12 cellular contexts compared by ENCODE assay signal in the genomic region with DNA sequence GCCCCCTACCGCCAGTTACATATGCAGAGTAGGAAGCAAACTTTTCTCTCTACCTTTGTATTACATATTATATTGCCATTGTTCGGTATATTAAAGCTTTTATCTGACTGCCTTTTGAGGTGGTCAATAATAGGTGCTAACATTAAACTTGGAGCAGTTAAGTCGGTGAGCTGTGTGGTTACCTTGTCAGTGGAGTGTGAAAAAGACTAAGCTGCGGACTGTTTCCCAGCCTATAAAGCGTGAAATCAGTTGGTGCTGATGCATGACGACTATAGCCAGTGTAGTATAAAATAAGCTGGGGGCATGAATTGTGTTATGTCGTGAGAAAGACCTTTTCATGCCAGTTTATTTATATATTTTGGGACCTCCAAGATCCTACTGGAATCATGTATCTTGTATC. TPM values are rescaled to one million over a fixed set of nuclear protein-coding genes. Genes with fewer than 3 reads are reported as not detected.
A peak's percentile ranks its signal among the peaks of the same experiment; 100 is the strongest.
DNase-seq lines count a peak whose midpoint lies in the region; ATAC-seq and TF ChIP-seq lines count a peak whose summit lies in the region.
"Had no signal": no experiment of that assay in that cellular context is flagged by ENCODE, and none has a peak within 500 bp of the region (broad histone marks: within the 10 kb centered on the region; RNA-seq: fewer than 3 reads in every experiment).

No MANE protein-coding gene starts in this region.

- peaks cover 17% of the 10 kb centered on the region for H3K36me3 ChIP-seq in HAP-1 (replicated peaks)
- H3K36me3 ChIP-seq in BE2C, result no peaks in the 10 kb centered on the region

- H3K27me3 ChIP-seq in HAP-1 (ENCODE audit: low read depth) (no peaks in the 10 kb centered on the region), BE2C (no peaks in the 10 kb centered on the region)
- H3K27me3 ChIP-seq: ascending aorta, suprapubic skin had no signal

- ATAC-seq in GM18868 (IDR thresholded peaks at IDR 0.05; ENCODE audit: unreplicated experiment) (peak; percentile 70), GM21786 (IDR thresholded peaks at IDR 0.05; ENCODE audit: unreplicated experiment) (peak; percentile 45)

- in situ Hi-C loops in HAP-1 (cut with MboI; ENCODE audit: low sequenced_read_pairs), result no loop called here

- H3K9me3 ChIP-seq in HAP-1 (no peaks in the 10 kb centered on the region), BE2C (no peaks in the 10 kb centered on the region)
- H3K9me3 ChIP-seq: ascending aorta, suprapubic skin had no signal

- TF ChIP-seq CTCF in BE2C (IDR thresholded peaks at IDR 0.05; ENCODE audit: low read depth, low read length), result no peak

- H3K4me3 ChIP-seq in HAP-1, result no peak overlapping the region
- no peak overlapping the region for H3K4me3 ChIP-seq in BE2C (ENCODE audit: low read depth, low read length)
- H3K4me3 ChIP-seq: ascending aorta, suprapubic skin had no signal

- H3K4me1 ChIP-seq in HAP-1 (peaks cover 6% of the 10 kb centered on the region), BE2C (no peaks in the 10 kb centered on the region)

- DNase-seq in HK-2 (ENCODE audit: unreplicated experiment) (peak; percentile 15), left kidney (ENCODE audit: low read depth, low spot score) (peak; percentile 66), DMS79 treated with DMSO at 0.1 percent for 48 hours (lab: John Stamatoyannopoulos, UW) (no peak), HAP-1 (ENCODE audit: low spot score in 2 of 2) (no peak), BE2C (no peak)
- no peak for DNase-seq in central memory CD4-positive, alpha-beta T cell
- DNase-seq: HFFc6, NCI-H2081 treated with DMSO at 0.1 percent for 48 hours had no signal

RNA-seq across cellular contexts. Expression of a gene that starts 33.7 kb away (rescaled TPM):
- 10.7 TPM for polyA plus RNA-seq in BE2C (2012; ENCODE audit: insufficient read depth, insufficient read length, low read depth)

Comparison
In these comparisons a context has a peak if more than half of its experiments do, and no peak if none do; other contexts are left out.
1. DNase-seq: peak in HK-2 (single experiment) and left kidney (single experiment); none in DMS79 treated with DMSO at 0.1 percent for 48 hours (single experiment), HAP-1 (0 of 2), central memory CD4-positive, alpha-beta T cell (single experiment) and BE2C (single experiment).